8 cellular contexts compared by ENCODE assay signal in genomic region chr17:1648582-1649115, GRCh38. TPM values are rescaled to one million over a fixed set of nuclear protein-coding genes. Genes with fewer than 3 reads are reported as not detected.
DNase-seq lines count a peak whose midpoint lies in the region; ATAC-seq and TF ChIP-seq lines count a peak whose summit lies in the region.

No MANE protein-coding gene starts in this region.

- H2BK5ac ChIP-seq in mesenchymal stem cell (ENCODE audit: low read depth, low read length, poor library complexity, severe bottlenecking) = no peak overlapping the region

- H3K9me3 Mint-ChIP-seq in activated CD4-positive, alpha-beta memory T cell treated with anti-CD3 and anti-CD28 coated beads for 36 hours = no peaks in the 10 kb centered on the region

- H3K4me1 ChIP-seq in mesenchymal stem cell (ENCODE audit: control insufficient read depth, insufficient read depth, low read depth, low read length) = peaks cover 50% of the 10 kb centered on the region

- no peak overlapping the region for H2BK15ac ChIP-seq in mesenchymal stem cell (ENCODE audit: low read depth, poor library complexity, severe bottlenecking)

- no peak overlapping the region for H3K27ac Mint-ChIP-seq in activated CD4-positive, alpha-beta memory T cell treated with anti-CD3 and anti-CD28 coated beads for 36 hours

- peak overlapping the region; percentile 54 for H3K4me3 Mint-ChIP-seq in activated CD4-positive, alpha-beta memory T cell treated with anti-CD3 and anti-CD28 coated beads for 36 hours

- H3K4ac ChIP-seq in mesenchymal stem cell (ENCODE audit: low read depth in 1 of 2, low read length in 2 of 2) = peak overlapping the region in 1 of 2 experiments; percentile 47

- H2AFZ ChIP-seq in mesenchymal stem cell (ENCODE audit: low read depth, low read length) = peak overlapping the region; percentile 10

- peak overlapping the region in 1 of 2 experiments; percentile 23 for H3K14ac ChIP-seq in mesenchymal stem cell (ENCODE audit: low read length in 2 of 2)

- intact Hi-C loops in activated CD4-positive, alpha-beta memory T cell treated with anti-CD3 and anti-CD28 coated beads for 36 hours (cut with micrococcal nuclease) = loop anchor here (2.0 to 10.0 kb wide), 3 partner anchors 36 to 386 kb away; partner anchors contain the start of genes DPH1 and PRPF8

- peaks cover 42 to 45% of the 10 kb centered on the region in 2 experiments for H3K36me3 ChIP-seq in mesenchymal stem cell (ENCODE audit: control insufficient read depth in 1 of 2, insufficient read depth in 2 of 2, low read depth in 1 of 2, low read length in 2 of 2)

- peak overlapping the region; percentile 49 for H4K8ac ChIP-seq in mesenchymal stem cell (ENCODE audit: low read length)

- no peak overlapping the region for H2AK5ac ChIP-seq in mesenchymal stem cell (ENCODE audit: low read length, severe bottlenecking)

- H3K4me3 ChIP-seq in AG04449 (ENCODE audit: low read depth, low read length) (peak overlapping the region; percentile 59), mesenchymal stem cell (ENCODE audit: insufficient read depth in 1 of 2, low read depth in 1 of 2, low read length in 2 of 2) (peak overlapping the region; percentile 48 to 80)

- H3K23ac ChIP-seq in mesenchymal stem cell (ENCODE audit: low read length in 2 of 2) = peak overlapping the region in 1 of 2 experiments; percentile 94

- no peaks in the 10 kb centered on the region for H3K27me3 Mint-ChIP-seq in activated CD4-positive, alpha-beta memory T cell treated with anti-CD3 and anti-CD28 coated beads for 36 hours

- H3K4me2 ChIP-seq in mesenchymal stem cell (ENCODE audit: low read length, poor library complexity, severe bottlenecking) = peak overlapping the region; percentile 84

- peak; percentile 97 for TF ChIP-seq CTCF in AG04449 (IDR thresholded peaks at IDR 0.05; ENCODE audit: insufficient read depth, low read length, missing control alignments)

- H2BK120ac ChIP-seq in mesenchymal stem cell (ENCODE audit: low read depth, low read length) = peak overlapping the region; percentile 71

- H4K91ac ChIP-seq in mesenchymal stem cell (ENCODE audit: low read length) = peak overlapping the region; percentile 93

- H3K18ac ChIP-seq in mesenchymal stem cell (ENCODE audit: low read depth in 1 of 2, low read length in 2 of 2) = peak overlapping the region; percentile 14 to 81

- POLR2A ChIA-PET in AG04449 (lab: Yijun Ruan, JAX) = interaction anchor here (1.1 to 2.0 kb wide), 3 partner anchors 12 to 68 kb away, joined by 4 to 8 read pairs (median 6); partner anchors contain the start of gene PRPF8
- POLR2A ChIA-PET in activated CD4-positive, alpha-beta memory T cell treated with anti-CD3 and anti-CD28 coated beads for 36 hours (lab: Charles Lee) = interaction anchor here (1.2 to 2.1 kb wide), 3 partner anchors 35 to 132 kb away, joined by 5 to 9 read pairs (median 8); partner anchors contain the start of genes INPP5K and PRPF8

- H3K27me3 ChIP-seq in mesenchymal stem cell (ENCODE audit: control insufficient read depth in 1 of 2, insufficient read depth in 1 of 2, low read length in 2 of 2) = no peaks in the 10 kb centered on the region

- ATAC-seq in GM18520 (IDR thresholded peaks at IDR 0.05; ENCODE audit: unreplicated experiment) (peak; percentile 51), HG03095 (IDR thresholded peaks at IDR 0.05; ENCODE audit: unreplicated experiment) (peak; percentile 29)

- peaks cover 23% of the 10 kb centered on the region for H3K36me3 Mint-ChIP-seq in activated CD4-positive, alpha-beta memory T cell treated with anti-CD3 and anti-CD28 coated beads for 36 hours

- DNase-seq in AG04449 (ENCODE audit: low read depth, low spot score) = peak; percentile 67
- peak; percentile 64 to 87 for DNase-seq in NCI-H524 (lab: John Stamatoyannopoulos, UW)
- DNase-seq in activated CD4-positive, alpha-beta memory T cell treated with anti-CD3 and anti-CD28 coated beads for 36 hours = peak; percentile 95
- peak; percentile 99 for DNase-seq in ecto neural progenitor cell (ENCODE audit: low spot score)
- DNase-seq in mesenchymal stem cell = peak; percentile 92
- peak; percentile 86 for DNase-seq in stimulated activated CD8-positive, alpha-beta memory T cell treated with anti-CD3 and anti-CD28 coated beads, Interleukin-12 subunit alpha, Interleukin-12 subunit beta, amount 100 ng/mL, for 1 hour (ENCODE audit: low read depth)

- CTCF ChIA-PET in AG04449 (lab: Yijun Ruan, JAX) = interaction anchor here (0.7 to 9.1 kb wide), 35 partner anchors 9 to 393 kb away, joined by 3 to 102 read pairs (median 5); partner anchors contain the start of genes SLC43A2 and TRARG1
- CTCF ChIA-PET in activated CD4-positive, alpha-beta memory T cell treated with anti-CD3 and anti-CD28 coated beads for 36 hours (lab: Charles Lee) = interaction anchor here (0.8 to 2.9 kb wide), 31 partner anchors 11 to 690 kb away, joined by 3 to 31 read pairs (median 4); partner anchors contain the start of genes INPP5K, PITPNA, PRPF8 and RPA1

- no peaks in the 10 kb centered on the region for H3K9me3 ChIP-seq in mesenchymal stem cell (ENCODE audit: control insufficient read depth, low read length)

- peak overlapping the region; percentile 86 for H3K9ac ChIP-seq in mesenchymal stem cell (ENCODE audit: low read length)

- H3K27ac ChIP-seq in mesenchymal stem cell (ENCODE audit: low read length, poor library complexity, severe bottlenecking) = peak overlapping the region; percentile 55

- 10% methylated on average over 27 of the region's 48 CpGs for WGBS in mesenchymal stem cell

- peaks cover 4% of the 10 kb centered on the region for H3K79me1 ChIP-seq in mesenchymal stem cell (replicated peaks; ENCODE audit: low read length, poor library complexity, severe bottlenecking)

- peaks cover 29% of the 10 kb centered on the region for H3K4me1 Mint-ChIP-seq in activated CD4-positive, alpha-beta memory T cell treated with anti-CD3 and anti-CD28 coated beads for 36 hours (ENCODE audit: low read depth)

- H2BK12ac ChIP-seq in mesenchymal stem cell (ENCODE audit: low read length in 2 of 2) = peak overlapping the region; percentile 6 to 95

RNA-seq across cellular contexts. Expression of gene RILP, which starts 1.0 kb away (rescaled TPM):
- 1 to 10 TPM; 5.8 to 6.2 TPM for total RNA-seq in activated CD4-positive, alpha-beta memory T cell treated with anti-CD3 and anti-CD28 coated beads for 36 hours
- 10.4 TPM for polyA plus RNA-seq in mesenchymal stem cell (2013, experiment 1 of 2)
- polyA plus RNA-seq in mesenchymal stem cell (2013, experiment 2 of 2) = 10.6 TPM

RNA-seq across cellular contexts. Expression of gene SCARF1, which starts 3.1 kb away (rescaled TPM):
- total RNA-seq in activated CD4-positive, alpha-beta memory T cell treated with anti-CD3 and anti-CD28 coated beads for 36 hours = 1 to 10 TPM; 2.7 to 3.2 TPM
- polyA plus RNA-seq in mesenchymal stem cell (2013, experiment 1 of 2) = 3.0 TPM
- polyA plus RNA-seq in mesenchymal stem cell (2013, experiment 2 of 2) = 3.3 TPM

RNA-seq across cellular contexts. Expression of gene SLC43A2, which starts 20.0 kb away (rescaled TPM):
- total RNA-seq in activated CD4-positive, alpha-beta memory T cell treated with anti-CD3 and anti-CD28 coated beads for 36 hours = 1 to 10 TPM; 2.0 to 2.2 TPM
- 14.0 TPM for polyA plus RNA-seq in mesenchymal stem cell (2013, experiment 1 of 2)
- 13.3 TPM for polyA plus RNA-seq in mesenchymal stem cell (2013, experiment 2 of 2)

RNA-seq across cellular contexts. Expression of gene PRPF8, which starts 36.0 kb away (rescaled TPM):
- total RNA-seq in activated CD4-positive, alpha-beta memory T cell treated with anti-CD3 and anti-CD28 coated beads for 36 hours = 100 to 1,000 TPM; 370 to 378 TPM
- 89.1 TPM for polyA plus RNA-seq in mesenchymal stem cell (2013, experiment 1 of 2)
- polyA plus RNA-seq in mesenchymal stem cell (2013, experiment 2 of 2) = 80.8 TPM

Comparison
In these comparisons a context has a peak if more than half of its experiments do, and no peak if none do; other contexts are left out.
1. Peak in every context shown above with its lines: DNase-seq, ATAC-seq, H3K4me3 ChIP-seq and H3K27ac ChIP-seq.